In genomic region chr9:72365525-72366256, GRCh38 we compare ENCODE assay signal across 1 cellular context.
TF ChIP-seq lines count a peak whose summit lies in the region.

No MANE protein-coding gene starts in this region.

TF ChIP-seq in K562, 482 proteins besides CTCF, POLR2A, EP300 and RAD21 (continued from another document and continues in another):
- TF ChIP-seq ZNF407 (IDR thresholded peaks at IDR 0.05; ENCODE audit: low read depth) (no peak), XRCC5 (IDR thresholded peaks at IDR 0.05; ENCODE audit: low read depth, low read length) (0 out of 2 replicates have a peak, but pooled peaks have one; percentile 40), TOE1 (IDR thresholded peaks at IDR 0.05; ENCODE audit: borderline replicate concordance) (no peak), TOE1 (CRISPR knock-in tag; IDR thresholded peaks at IDR 0.05; ENCODE audit: borderline replicate concordance, low read depth) (no peak), PTTG1 (tag; IDR thresholded peaks at IDR 0.05; ENCODE audit: low read depth) (no peak), TCF7L2 (IDR thresholded peaks at IDR 0.05; ENCODE audit: low read depth, low read length) (no peak), NELFE (IDR thresholded peaks at IDR 0.05; ENCODE audit: insufficient read depth, insufficient read length) (no peak), NFE2 (IDR thresholded peaks at IDR 0.05; ENCODE audit: low read depth) (no peak), POU5F1 (IDR thresholded peaks at IDR 0.05; ENCODE audit: borderline replicate concordance, low read depth, low read length, partially characterized antibody) (no peak), NFYB (IDR thresholded peaks at IDR 0.05; ENCODE audit: extremely low read depth, insufficient read length) (no peak), SNRNP70 (optimal IDR thresholded peaks at IDR 0.05; ENCODE audit: low read depth, low read length) (no peak), BRCA1 (IDR thresholded peaks at IDR 0.05) (no peak), BRCA1 (CRISPR knock-in tag; IDR thresholded peaks at IDR 0.05) (no peak), PBX2 (CRISPR knock-in tag; IDR thresholded peaks at IDR 0.05; ENCODE audit: low read depth) (no peak), PBX2 (tag; conservative IDR thresholded peaks at IDR 0.05; ENCODE audit: low read depth) (no peak), TBL1XR1 (IDR thresholded peaks at IDR 0.05; ENCODE audit: low read length in 2 of 2) (no peak), ZNF347 (CRISPR knock-in tag; IDR thresholded peaks at IDR 0.05; ENCODE audit: low read depth) (no peak), CCNT2 (IDR thresholded peaks at IDR 0.05; ENCODE audit: borderline replicate concordance, extremely low read depth, insufficient read length, low read depth, low read length) (no peak), U2AF2 (optimal IDR thresholded peaks at IDR 0.05; ENCODE audit: low read depth, low read length) (no peak), ZNF277 (CRISPR knock-in tag; IDR thresholded peaks at IDR 0.05; ENCODE audit: borderline replicate concordance) (no peak), ZNF134 (CRISPR knock-in tag; conservative IDR thresholded peaks at IDR 0.05) (no peak), HMGN3 (IDR thresholded peaks at IDR 0.05; ENCODE audit: borderline replicate concordance, extremely low read depth, insufficient read length, low read depth, low read length) (no peak), CSDE1 (IDR thresholded peaks at IDR 0.05) (no peak), GATAD2A (IDR thresholded peaks at IDR 0.05) (no peak)
- TF ChIP-seq, protein P1, sequence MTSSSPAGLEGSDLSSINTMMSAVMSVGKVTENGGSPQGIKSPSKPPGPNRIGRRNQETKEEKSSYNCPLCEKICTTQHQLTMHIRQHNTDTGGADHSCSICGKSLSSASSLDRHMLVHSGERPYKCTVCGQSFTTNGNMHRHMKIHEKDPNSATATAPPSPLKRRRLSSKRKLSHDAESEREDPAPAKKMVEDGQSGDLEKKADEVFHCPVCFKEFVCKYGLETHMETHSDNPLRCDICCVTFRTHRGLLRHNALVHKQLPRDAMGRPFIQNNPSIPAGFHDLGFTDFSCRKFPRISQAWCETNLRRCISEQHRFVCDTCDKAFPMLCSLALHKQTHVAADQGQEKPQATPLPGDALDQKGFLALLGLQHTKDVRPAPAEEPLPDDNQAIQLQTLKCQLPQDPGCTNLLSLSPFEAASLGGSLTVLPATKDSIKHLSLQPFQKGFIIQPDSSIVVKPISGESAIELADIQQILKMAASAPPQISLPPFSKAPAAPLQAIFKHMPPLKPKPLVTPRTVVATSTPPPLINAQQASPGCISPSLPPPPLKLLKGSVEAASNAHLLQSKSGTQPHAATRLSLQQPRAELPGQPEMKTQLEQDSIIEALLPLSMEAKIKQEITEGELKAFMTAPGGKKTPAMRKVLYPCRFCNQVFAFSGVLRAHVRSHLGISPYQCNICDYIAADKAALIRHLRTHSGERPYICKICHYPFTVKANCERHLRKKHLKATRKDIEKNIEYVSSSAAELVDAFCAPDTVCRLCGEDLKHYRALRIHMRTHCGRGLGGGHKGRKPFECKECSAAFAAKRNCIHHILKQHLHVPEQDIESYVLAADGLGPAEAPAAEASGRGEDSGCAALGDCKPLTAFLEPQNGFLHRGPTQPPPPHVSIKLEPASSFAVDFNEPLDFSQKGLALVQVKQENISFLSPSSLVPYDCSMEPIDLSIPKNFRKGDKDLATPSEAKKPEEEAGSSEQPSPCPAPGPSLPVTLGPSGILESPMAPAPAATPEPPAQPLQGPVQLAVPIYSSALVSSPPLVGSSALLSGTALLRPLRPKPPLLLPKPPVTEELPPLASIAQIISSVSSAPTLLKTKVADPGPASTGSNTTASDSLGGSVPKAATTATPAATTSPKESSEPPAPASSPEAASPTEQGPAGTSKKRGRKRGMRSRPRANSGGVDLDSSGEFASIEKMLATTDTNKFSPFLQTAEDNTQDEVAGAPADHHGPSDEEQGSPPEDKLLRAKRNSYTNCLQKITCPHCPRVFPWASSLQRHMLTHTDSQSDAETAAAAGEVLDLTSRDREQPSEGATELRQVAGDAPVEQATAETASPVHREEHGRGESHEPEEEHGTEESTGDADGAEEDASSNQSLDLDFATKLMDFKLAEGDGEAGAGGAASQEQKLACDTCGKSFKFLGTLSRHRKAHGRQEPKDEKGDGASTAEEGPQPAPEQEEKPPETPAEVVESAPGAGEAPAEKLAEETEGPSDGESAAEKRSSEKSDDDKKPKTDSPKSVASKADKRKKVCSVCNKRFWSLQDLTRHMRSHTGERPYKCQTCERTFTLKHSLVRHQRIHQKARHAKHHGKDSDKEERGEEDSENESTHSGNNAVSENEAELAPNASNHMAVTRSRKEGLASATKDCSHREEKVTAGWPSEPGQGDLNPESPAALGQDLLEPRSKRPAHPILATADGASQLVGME (CRISPR knock-in tag; IDR thresholded peaks at IDR 0.05): no peak
- TF ChIP-seq, protein P2, sequence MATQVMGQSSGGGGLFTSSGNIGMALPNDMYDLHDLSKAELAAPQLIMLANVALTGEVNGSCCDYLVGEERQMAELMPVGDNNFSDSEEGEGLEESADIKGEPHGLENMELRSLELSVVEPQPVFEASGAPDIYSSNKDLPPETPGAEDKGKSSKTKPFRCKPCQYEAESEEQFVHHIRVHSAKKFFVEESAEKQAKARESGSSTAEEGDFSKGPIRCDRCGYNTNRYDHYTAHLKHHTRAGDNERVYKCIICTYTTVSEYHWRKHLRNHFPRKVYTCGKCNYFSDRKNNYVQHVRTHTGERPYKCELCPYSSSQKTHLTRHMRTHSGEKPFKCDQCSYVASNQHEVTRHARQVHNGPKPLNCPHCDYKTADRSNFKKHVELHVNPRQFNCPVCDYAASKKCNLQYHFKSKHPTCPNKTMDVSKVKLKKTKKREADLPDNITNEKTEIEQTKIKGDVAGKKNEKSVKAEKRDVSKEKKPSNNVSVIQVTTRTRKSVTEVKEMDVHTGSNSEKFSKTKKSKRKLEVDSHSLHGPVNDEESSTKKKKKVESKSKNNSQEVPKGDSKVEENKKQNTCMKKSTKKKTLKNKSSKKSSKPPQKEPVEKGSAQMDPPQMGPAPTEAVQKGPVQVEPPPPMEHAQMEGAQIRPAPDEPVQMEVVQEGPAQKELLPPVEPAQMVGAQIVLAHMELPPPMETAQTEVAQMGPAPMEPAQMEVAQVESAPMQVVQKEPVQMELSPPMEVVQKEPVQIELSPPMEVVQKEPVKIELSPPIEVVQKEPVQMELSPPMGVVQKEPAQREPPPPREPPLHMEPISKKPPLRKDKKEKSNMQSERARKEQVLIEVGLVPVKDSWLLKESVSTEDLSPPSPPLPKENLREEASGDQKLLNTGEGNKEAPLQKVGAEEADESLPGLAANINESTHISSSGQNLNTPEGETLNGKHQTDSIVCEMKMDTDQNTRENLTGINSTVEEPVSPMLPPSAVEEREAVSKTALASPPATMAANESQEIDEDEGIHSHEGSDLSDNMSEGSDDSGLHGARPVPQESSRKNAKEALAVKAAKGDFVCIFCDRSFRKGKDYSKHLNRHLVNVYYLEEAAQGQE (CRISPR knock-in tag; IDR thresholded peaks at IDR 0.05; ENCODE audit: low read depth): no peak
- TF ChIP-seq, protein P3, sequence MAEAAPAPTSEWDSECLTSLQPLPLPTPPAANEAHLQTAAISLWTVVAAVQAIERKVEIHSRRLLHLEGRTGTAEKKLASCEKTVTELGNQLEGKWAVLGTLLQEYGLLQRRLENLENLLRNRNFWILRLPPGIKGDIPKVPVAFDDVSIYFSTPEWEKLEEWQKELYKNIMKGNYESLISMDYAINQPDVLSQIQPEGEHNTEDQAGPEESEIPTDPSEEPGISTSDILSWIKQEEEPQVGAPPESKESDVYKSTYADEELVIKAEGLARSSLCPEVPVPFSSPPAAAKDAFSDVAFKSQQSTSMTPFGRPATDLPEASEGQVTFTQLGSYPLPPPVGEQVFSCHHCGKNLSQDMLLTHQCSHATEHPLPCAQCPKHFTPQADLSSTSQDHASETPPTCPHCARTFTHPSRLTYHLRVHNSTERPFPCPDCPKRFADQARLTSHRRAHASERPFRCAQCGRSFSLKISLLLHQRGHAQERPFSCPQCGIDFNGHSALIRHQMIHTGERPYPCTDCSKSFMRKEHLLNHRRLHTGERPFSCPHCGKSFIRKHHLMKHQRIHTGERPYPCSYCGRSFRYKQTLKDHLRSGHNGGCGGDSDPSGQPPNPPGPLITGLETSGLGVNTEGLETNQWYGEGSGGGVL (CRISPR knock-in tag; IDR thresholded peaks at IDR 0.05): no peak
- TF ChIP-seq, protein P4, sequence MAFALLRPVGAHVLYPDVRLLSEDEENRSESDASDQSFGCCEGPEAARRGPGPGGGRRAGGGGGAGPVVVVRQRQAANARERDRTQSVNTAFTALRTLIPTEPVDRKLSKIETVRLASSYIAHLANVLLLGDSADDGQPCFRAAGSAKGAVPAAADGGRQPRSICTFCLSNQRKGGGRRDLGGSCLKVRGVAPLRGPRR (CRISPR knock-in tag; IDR thresholded peaks at IDR 0.05): no peak
